Comparison of ENCODE assay signal across 27 cellular contexts in genomic region chrY:7463186-7463585, GRCh38.
DNase-seq lines count a peak whose midpoint lies in the region; ATAC-seq, FAIRE-seq and TF ChIP-seq lines count a peak whose summit lies in the region.
"Had no signal": no experiment of that assay in that cellular context is flagged by ENCODE, and none has a peak within 500 bp of the region (broad histone marks: within the 10 kb centered on the region; RNA-seq: fewer than 3 reads in every experiment).

No MANE protein-coding gene starts in this region.

- H2AFZ ChIP-seq in mesenchymal stem cell (ENCODE audit: low read depth, low read length) = no peak overlapping the region
- H2AFZ ChIP-seq: PC-9 had no signal

- H3K27ac ChIP-seq in epithelial cell of prostate (peak overlapping the region; percentile 94), mesenchymal stem cell (ENCODE audit: low read length, poor library complexity, severe bottlenecking) (peak overlapping the region; percentile 72), pancreas (no peak overlapping the region)
- H3K27ac ChIP-seq: A549, PC-9 had no signal

- TF ChIP-seq CTCF in AG10803 (conservative IDR thresholded peaks at IDR 0.05; ENCODE audit: low read length) (no peak), pancreas (IDR thresholded peaks at IDR 0.05) (no peak)

- no peak overlapping the region for H4K91ac ChIP-seq in mesenchymal stem cell (ENCODE audit: low read length)

- DNase-seq in AG10803 (ENCODE audit: low read depth) (peak; percentile 52), LHCN-M2 (ENCODE audit: low read depth) (peak; percentile 83), epithelial cell of prostate (ENCODE audit: low read depth, low spot score) (no peak), mesenchymal stem cell (peak; percentile 13), pancreas (no peak)
- DNase-seq: BE2C; Calu3; CD8-positive, alpha-beta memory T cell; DND-41; Kasumi-1; MV-4-11; NCI-H1105 treated with DMSO at 0.1 percent for 48 hours; NCI-H2029; NCI-H446 treated with DMSO at 0.1 percent for 48 hours; NCI-H526; NCI-H82; NK-92 treated with Interleukin-12 subunit alpha and Interleukin-12 subunit beta, amount 100 ng/mL, for 24 hours; PC-9; RPMI8226; SHP77 had no signal

- no peak for FAIRE-seq in pancreas (lab: Jason Lieb, UNC)
- FAIRE-seq: A549, H54, HepG2, K562 had no signal

- no peaks in the 10 kb centered on the region for H3K4me1 ChIP-seq in mesenchymal stem cell (ENCODE audit: control insufficient read depth, insufficient read depth, low read depth, low read length)
- H3K4me1 ChIP-seq in pancreas = no peaks in the 10 kb centered on the region
- H3K4me1 ChIP-seq: A549, BE2C had no signal

- H3K79me1 ChIP-seq in mesenchymal stem cell (replicated peaks; ENCODE audit: low read length, poor library complexity, severe bottlenecking) = no peaks in the 10 kb centered on the region

- 100% methylated on average over 1 of the region's 1 CpG for WGBS in mesenchymal stem cell
- WGBS in pancreas, 2 donors = 67% methylated on average over 1 of the region's 1 CpG; no CpG with 5 or more reads in 1 of the 2 donors

- no peaks in the 10 kb centered on the region for H3K9me3 ChIP-seq in mesenchymal stem cell (ENCODE audit: control insufficient read depth, low read length)
- H3K9me3 ChIP-seq in pancreas = no peaks in the 10 kb centered on the region
- H3K9me3 ChIP-seq: A549, BE2C had no signal

- no peak overlapping the region for H3K18ac ChIP-seq in mesenchymal stem cell (ENCODE audit: low read depth in 1 of 2, low read length in 2 of 2)

- intact Hi-C loops in pancreas (cut with DNase I) = no loop called here

- H3K36me3 ChIP-seq in mesenchymal stem cell (ENCODE audit: control insufficient read depth in 1 of 2, insufficient read depth in 2 of 2, low read depth in 1 of 2, low read length in 2 of 2) (no peaks in the 10 kb centered on the region), pancreas (no peaks in the 10 kb centered on the region)
- H3K36me3 ChIP-seq: BE2C had no signal

- H2BK120ac ChIP-seq in mesenchymal stem cell (ENCODE audit: low read depth, low read length) = no peak overlapping the region

- no peak overlapping the region for H2BK12ac ChIP-seq in mesenchymal stem cell (ENCODE audit: low read length in 2 of 2)

- no peak overlapping the region for H4K8ac ChIP-seq in mesenchymal stem cell (ENCODE audit: low read length)

- no peak overlapping the region for H2AK5ac ChIP-seq in mesenchymal stem cell (ENCODE audit: low read length, severe bottlenecking)

- ATAC-seq in GM18498 (IDR thresholded peaks at IDR 0.05; ENCODE audit: unreplicated experiment) = no peak
- ATAC-seq in HG03135 (IDR thresholded peaks at IDR 0.05; ENCODE audit: unreplicated experiment) = no peak
- no peak for ATAC-seq in GM21423 (IDR thresholded peaks at IDR 0.05; ENCODE audit: unreplicated experiment)
- ATAC-seq in pancreas = no peak
- ATAC-seq: A549, HepG2, K562 had no signal

- H3K23ac ChIP-seq in mesenchymal stem cell (ENCODE audit: low read length in 2 of 2) = no peak overlapping the region

- no peak overlapping the region for H3K4ac ChIP-seq in mesenchymal stem cell (ENCODE audit: low read depth in 1 of 2, low read length in 2 of 2)

- no peak overlapping the region for H3K4me3 ChIP-seq in AG10803 (ENCODE audit: low read length)
- H3K4me3 ChIP-seq in mesenchymal stem cell (ENCODE audit: insufficient read depth in 1 of 2, low read depth in 1 of 2, low read length in 2 of 2) = no peak overlapping the region
- H3K4me3 ChIP-seq in pancreas = no peak overlapping the region
- H3K4me3 ChIP-seq: A549, K562, PC-9 had no signal

- no peaks in the 10 kb centered on the region for H3K27me3 ChIP-seq in mesenchymal stem cell (ENCODE audit: control insufficient read depth in 1 of 2, insufficient read depth in 1 of 2, low read length in 2 of 2)
- no peaks in the 10 kb centered on the region for H3K27me3 ChIP-seq in pancreas
- H3K27me3 ChIP-seq: BE2C had no signal

- H2BK15ac ChIP-seq in mesenchymal stem cell (ENCODE audit: low read depth, poor library complexity, severe bottlenecking) = no peak overlapping the region

- H3K9ac ChIP-seq in mesenchymal stem cell (ENCODE audit: low read length) = no peak overlapping the region

- H3K14ac ChIP-seq in mesenchymal stem cell (ENCODE audit: low read length in 2 of 2) = no peak overlapping the region

- no peak overlapping the region for H2BK5ac ChIP-seq in mesenchymal stem cell (ENCODE audit: low read depth, low read length, poor library complexity, severe bottlenecking)

- H3K4me2 ChIP-seq in mesenchymal stem cell (ENCODE audit: low read length, poor library complexity, severe bottlenecking) = no peak overlapping the region
- H3K4me2 ChIP-seq: A549, PC-9 had no signal

Comparison
In these comparisons a context has a peak if more than half of its experiments do, and no peak if none do; other contexts are left out.
1. DNase-seq: peak in AG10803 (single experiment), LHCN-M2 (single experiment) and mesenchymal stem cell (single experiment); none in epithelial cell of prostate (single experiment) and pancreas (0 of 6).
2. H3K27ac ChIP-seq: peak in epithelial cell of prostate (single experiment) and mesenchymal stem cell (single experiment); none in pancreas (0 of 4).